In genomic region chr1:59412705-59413326, GRCh38 we compare ENCODE assay signal across 15 cellular contexts.
DNase-seq lines count a peak whose midpoint lies in the region; ATAC-seq lines count a peak whose summit lies in the region.
"Had no signal": no experiment of that assay in that cellular context is flagged by ENCODE, and none has a peak within 500 bp of the region (broad histone marks: within the 10 kb centered on the region; RNA-seq: fewer than 3 reads in every experiment).

No MANE protein-coding gene starts in this region.

- peak; percentile 62 for DNase-seq in SKM-1 treated with dmso at 0.1 percent for 144 hours (lab: John Stamatoyannopoulos, UW; ENCODE audit: unreplicated experiment)
- no peak for DNase-seq in NCI-H524 treated with DMSO at 0.1 percent for 48 hours (lab: John Stamatoyannopoulos, UW)
- DNase-seq in CD4-positive, alpha-beta memory T cell = no peak
- no peak for DNase-seq in HCEC 1CT
- DNase-seq: activated gamma-delta T cell, DND-41, kidney glomerular epithelial cell, NCI-H1930, testis had no signal

- no peaks in the 10 kb centered on the region for H3K36me3 Mint-ChIP-seq in stimulated activated memory B cell treated with anti-CD40 and anti-IgM and Interleukin-4, amounts not matched to agents 10 μg/mL and 1 μg/mL and 100 μg/mL, for 72 hours
- no peaks in the 10 kb centered on the region for H3K36me3 Mint-ChIP-seq in CD4-positive, alpha-beta memory T cell

- CTCF ChIA-PET in CD4-positive, alpha-beta memory T cell (lab: Charles Lee; ENCODE audit: partially characterized antibody) = no interaction called here

- H3K4me1 ChIP-seq in CD4-positive, alpha-beta memory T cell (ENCODE audit: insufficient read depth, low read length) = no peaks in the 10 kb centered on the region

- H3K4me1 Mint-ChIP-seq in stimulated activated memory B cell treated with anti-CD40 and anti-IgM and Interleukin-4, amounts not matched to agents 10 μg/mL and 1 μg/mL and 100 μg/mL, for 72 hours = peaks cover 4% of the 10 kb centered on the region
- H3K4me1 Mint-ChIP-seq in CD4-positive, alpha-beta memory T cell = no peaks in the 10 kb centered on the region

- no peak overlapping the region for H3K4me3 Mint-ChIP-seq in stimulated activated memory B cell treated with anti-CD40 and anti-IgM and Interleukin-4, amounts not matched to agents 10 μg/mL and 1 μg/mL and 100 μg/mL, for 72 hours
- no peak overlapping the region for H3K4me3 Mint-ChIP-seq in CD4-positive, alpha-beta memory T cell
- H3K4me3 Mint-ChIP-seq: dendritic cell treated with granulocyte-macrophage colony-stimulating factor and Interleukin-4, amounts not matched to agents 40 ng/mL and 50 ng/mL, for 4 days had no signal

- H3K27ac ChIP-seq in CD4-positive, alpha-beta memory T cell (ENCODE audit: low read depth, low read length) = no peak overlapping the region
- H3K27ac ChIP-seq: testis, VCaP had no signal

- peak; percentile 56 for ATAC-seq in GM19043 (IDR thresholded peaks at IDR 0.05; ENCODE audit: low read depth, unreplicated experiment)
- ATAC-seq in HG03432 (IDR thresholded peaks at IDR 0.05; ENCODE audit: unreplicated experiment) = peak; percentile 74
- ATAC-seq in stimulated activated memory B cell treated with anti-CD40 and anti-IgM and Interleukin-4, amounts not matched to agents 10 μg/mL and 1 μg/mL and 100 μg/mL, for 72 hours = peak; percentile 70

- POLR2A ChIA-PET in CD4-positive, alpha-beta memory T cell (lab: Charles Lee; ENCODE audit: partially characterized antibody) = no interaction called here

- H3K27me3 ChIP-seq in CD4-positive, alpha-beta memory T cell (ENCODE audit: insufficient read depth, low read length) = no peaks in the 10 kb centered on the region
- H3K27me3 ChIP-seq: testis had no signal

- no peaks in the 10 kb centered on the region for H3K9me3 Mint-ChIP-seq in stimulated activated memory B cell treated with anti-CD40 and anti-IgM and Interleukin-4, amounts not matched to agents 10 μg/mL and 1 μg/mL and 100 μg/mL, for 72 hours
- H3K9me3 Mint-ChIP-seq in CD4-positive, alpha-beta memory T cell = no peaks in the 10 kb centered on the region
- H3K9me3 Mint-ChIP-seq: dendritic cell treated with granulocyte-macrophage colony-stimulating factor and Interleukin-4, amounts not matched to agents 40 ng/mL and 50 ng/mL, for 4 days had no signal

- H3K36me3 ChIP-seq in CD4-positive, alpha-beta memory T cell (ENCODE audit: insufficient read depth, low read length) = no peaks in the 10 kb centered on the region

- no peak overlapping the region for H3K27ac Mint-ChIP-seq in stimulated activated memory B cell treated with anti-CD40 and anti-IgM and Interleukin-4, amounts not matched to agents 10 μg/mL and 1 μg/mL and 100 μg/mL, for 72 hours
- H3K27ac Mint-ChIP-seq in CD4-positive, alpha-beta memory T cell = no peak overlapping the region
- H3K27ac Mint-ChIP-seq: dendritic cell treated with granulocyte-macrophage colony-stimulating factor and Interleukin-4, amounts not matched to agents 40 ng/mL and 50 ng/mL, for 4 days had no signal

- intact Hi-C loops in CD4-positive, alpha-beta memory T cell (cut with micrococcal nuclease) = no loop called here

- H3K9me3 ChIP-seq in CD4-positive, alpha-beta memory T cell (ENCODE audit: control insufficient read depth in 1 of 2, low read length in 2 of 2) = no peaks in the 10 kb centered on the region
- H3K9me3 ChIP-seq: testis had no signal

- no peak overlapping the region for H3K4me3 ChIP-seq in CD4-positive, alpha-beta memory T cell (ENCODE audit: low read length in 2 of 2)
- H3K4me3 ChIP-seq: GM23248, testis had no signal

- H3K27me3 Mint-ChIP-seq in stimulated activated memory B cell treated with anti-CD40 and anti-IgM and Interleukin-4, amounts not matched to agents 10 μg/mL and 1 μg/mL and 100 μg/mL, for 72 hours = no peaks in the 10 kb centered on the region
- H3K27me3 Mint-ChIP-seq in CD4-positive, alpha-beta memory T cell = no peaks in the 10 kb centered on the region
- H3K27me3 Mint-ChIP-seq: dendritic cell treated with granulocyte-macrophage colony-stimulating factor and Interleukin-4, amounts not matched to agents 40 ng/mL and 50 ng/mL, for 4 days had no signal
